ENCODE assay signal across 21 cellular contexts in the genomic region with DNA sequence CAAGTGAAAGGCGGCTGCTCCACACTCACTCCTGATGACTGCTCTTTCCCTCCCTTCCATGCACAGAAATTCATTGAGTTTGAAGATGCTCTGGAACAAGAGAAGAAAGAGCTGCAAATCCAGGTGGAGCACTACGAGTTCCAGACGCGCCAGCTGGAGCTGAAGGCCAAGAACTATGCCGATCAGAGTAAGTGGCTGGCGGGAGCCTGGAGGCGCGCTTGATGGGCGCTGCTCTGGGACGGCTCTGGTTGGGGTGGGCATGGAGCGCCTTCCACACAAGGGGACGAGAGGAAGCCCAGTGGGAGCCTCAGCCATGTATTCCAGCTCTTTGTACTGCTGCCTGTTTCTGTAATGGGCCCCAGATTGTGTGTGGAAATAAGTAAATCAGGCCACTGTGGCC.
"Had no signal": no experiment of that assay in that cellular context is flagged by ENCODE, and none has a peak within 500 bp of the region (broad histone marks: within the 10 kb centered on the region; RNA-seq: fewer than 3 reads in every experiment).

No MANE protein-coding gene starts in this region.

- H3K27me3 ChIP-seq: brain microvascular endothelial cell, cardiac muscle cell, MG63 had no signal

- H3K4me3 ChIP-seq: cardiac muscle cell, MG63 had no signal

- H3K27ac ChIP-seq: brain microvascular endothelial cell, cardiac muscle cell, WERI-Rb-1 had no signal

- DNase-seq: activated CD4-positive, alpha-beta memory T cell treated with anti-CD3 and anti-CD28 coated beads, Interleukin-2, amount 10 ng/mL, durations not matched to agents 7 days and 5 days; activated CD4-positive, alpha-beta T cell treated with anti-CD3 and anti-CD28 coated beads for 36 hours; activated CD4-positive, alpha-beta T cell treated with anti-CD3 and anti-CD28 coated beads, Interleukin-2, amount 50 U/mL, for 1 hour; activated gamma-delta T cell; activated naive CD4-positive, alpha-beta T cell treated with anti-CD3 and anti-CD28 coated beads for 36 hours; activated T-cell treated with anti-CD3 and anti-CD28 coated beads for 4 hours; activated T-cell treated with anti-CD3 and anti-CD28 coated beads, Interleukin-2, amount 50 U/mL, for 48 hours; brain microvascular endothelial cell; MG63; MV-4-11; NCI-H1105; NCI-H1436; NCI-H1694 treated with DMSO at 0.1 percent for 48 hours; NCI-H2029 treated with DMSO at 0.1 percent for 48 hours; NCI-H510A treated with DMSO at 0.1 percent for 48 hours; NCI-H69; SIG-M5; T-helper 1 cell; WERI-Rb-1 had no signal

- ATAC-seq: activated CD4-positive, alpha-beta T cell treated with anti-CD3 and anti-CD28 coated beads for 36 hours; activated T-helper 17 cell treated with anti-CD3 and anti-CD28 coated beads, Interleukin-2, amount 50 U/mL, for 72 hours had no signal

- H3K9me3 ChIP-seq: MG63 had no signal
